1 cellular context compared by ENCODE assay signal in genomic region chr22:41285820-41286638, GRCh38.
TF ChIP-seq lines count a peak whose summit lies in the region.

TSS of gene RANGAP1 (minus strand) at chr22:41286187. CDS start at chr22:41281044, 5,143 bp downstream.

TF ChIP-seq in K562, 482 proteins besides CTCF, POLR2A, EP300 and RAD21 (continued from another document and continues in another):
- TF ChIP-seq E2F1 (CRISPR knock-in tag; IDR thresholded peaks at IDR 0.05) (no peak), STAG1 (CRISPR knock-in tag; IDR thresholded peaks at IDR 0.05; ENCODE audit: borderline replicate concordance) (no peak), NFIX (CRISPR knock-in tag; IDR thresholded peaks at IDR 0.05; ENCODE audit: low read depth) (no peak), EHMT2 (IDR thresholded peaks at IDR 0.05) (no peak), SFPQ (IDR thresholded peaks at IDR 0.05; ENCODE audit: low read depth, low read length) (no peak), PHF21A (IDR thresholded peaks at IDR 0.05; ENCODE audit: borderline replicate concordance, low read depth) (0 out of 2 replicates have a peak, but pooled peaks have one; percentile 40), FOXA3 (CRISPR knock-in tag; conservative IDR thresholded peaks at IDR 0.05 in 1 of 2, IDR thresholded peaks at IDR 0.05 in 1 of 2) (no peak), IRF1 (CRISPR knock-in tag; IDR thresholded peaks at IDR 0.05; ENCODE audit: borderline replicate concordance) (no peak), CHD1 (IDR thresholded peaks at IDR 0.05; ENCODE audit: low read length) (no peak), ZBTB5 (IDR thresholded peaks at IDR 0.05) (no peak), E2F8 (IDR thresholded peaks at IDR 0.05; ENCODE audit: low read depth, partially characterized antibody) (no peak), CBX8 (IDR thresholded peaks at IDR 0.05; ENCODE audit: borderline replicate concordance, extremely low read depth, low read depth, low read length, poor library complexity, severe bottlenecking) (no peak), ESRRB (CRISPR knock-in tag; IDR thresholded peaks at IDR 0.05; ENCODE audit: borderline replicate concordance) (no peak), MYBL2 (IDR thresholded peaks at IDR 0.05; ENCODE audit: low read depth) (peak; percentile 98), MYBL2 (CRISPR knock-in tag; IDR thresholded peaks at IDR 0.05; ENCODE audit: borderline replicate concordance) (peak; percentile 35; the same call in 1 of the 2 replicates), BRF2 (IDR thresholded peaks at IDR 0.05; ENCODE audit: borderline replicate concordance, insufficient read depth, insufficient read length) (no peak), E2F6 (IDR thresholded peaks at IDR 0.05; ENCODE audit: borderline replicate concordance in 1 of 2, extremely low read depth in 1 of 2, insufficient read depth in 1 of 2, insufficient read length in 1 of 2, low read depth in 1 of 2, low read length in 1 of 2, poor library complexity in 1 of 2, severe bottlenecking in 1 of 2) (peak in 1 of 2 experiments; percentile 64), SLC30A9 (CRISPR knock-in tag; IDR thresholded peaks at IDR 0.05) (no peak), RBM17 (IDR thresholded peaks at IDR 0.05; ENCODE audit: borderline replicate concordance, low read depth, low read length) (no peak), HDAC8 (tag; IDR thresholded peaks at IDR 0.05) (0 out of 2 replicates have a peak, but pooled peaks have one; percentile 22), PML (IDR thresholded peaks at IDR 0.05; ENCODE audit: low read length) (peak; percentile 56; the same call in 1 of the 2 replicates), NFYB (IDR thresholded peaks at IDR 0.05; ENCODE audit: extremely low read depth, insufficient read length) (no peak), MECOM (CRISPR knock-in tag; IDR thresholded peaks at IDR 0.05) (no peak), SP1 (CRISPR knock-in tag; IDR thresholded peaks at IDR 0.05) (peak; percentile 70), MTF1 (CRISPR knock-in tag; IDR thresholded peaks at IDR 0.05; ENCODE audit: borderline replicate concordance) (no peak), GATAD2B (IDR thresholded peaks at IDR 0.05; ENCODE audit: borderline replicate concordance) (no peak; the same call in 1 of the 2 replicates), KDM2B (CRISPR knock-in tag; IDR thresholded peaks at IDR 0.05) (no peak), C11orf30 (IDR thresholded peaks at IDR 0.05; ENCODE audit: low read depth) (peak; percentile 65), TSHZ1 (CRISPR knock-in tag; IDR thresholded peaks at IDR 0.05) (no peak), SMC3 (conservative IDR thresholded peaks at IDR 0.05; ENCODE audit: insufficient read depth, low read depth, low read length) (no peak), E2F5 (CRISPR knock-in tag; IDR thresholded peaks at IDR 0.05) (0 out of 2 replicates have a peak, but pooled peaks have one; percentile 60), PHF8 (IDR thresholded peaks at IDR 0.05; ENCODE audit: borderline replicate concordance, low read length) (peak; percentile 58; the same call in 1 of the 2 replicates), TCF15 (CRISPR knock-in tag; IDR thresholded peaks at IDR 0.05) (no peak), TRIM24 (IDR thresholded peaks at IDR 0.05) (no peak), ILK (tag; IDR thresholded peaks at IDR 0.05; ENCODE audit: borderline replicate concordance, low read depth) (no peak), ZBTB1 (CRISPR knock-in tag; IDR thresholded peaks at IDR 0.05; ENCODE audit: borderline replicate concordance, low read depth) (no peak), VEZF1 (CRISPR knock-in tag; IDR thresholded peaks at IDR 0.05) (peak; percentile 95)
